Comparison of ENCODE assay signal across 8 cellular contexts in genomic region chr7:49791089-49791741, GRCh38. TPM values are rescaled to one million over a fixed set of nuclear protein-coding genes. Genes with fewer than 3 reads are reported as not detected.
DNase-seq lines count a peak whose midpoint lies in the region; ATAC-seq and TF ChIP-seq lines count a peak whose summit lies in the region.

No MANE protein-coding gene starts in this region.

- no peaks in the 10 kb centered on the region for H3K36me3 Mint-ChIP-seq in stimulated activated effector memory CD8-positive, alpha-beta T cell treated with anti-CD3 and anti-CD28 coated beads, Interleukin-12 subunit alpha, Interleukin-12 subunit beta, amount 100 ng/mL, for 72 hours
- H3K36me3 Mint-ChIP-seq in immature natural killer cell = no peaks in the 10 kb centered on the region

- DNase-seq in NCI-H1694 treated with DMSO at 0.1 percent for 48 hours (lab: John Stamatoyannopoulos, UW) (peak; percentile 4), NCI-H1694 (lab: John Stamatoyannopoulos, UW) (no peak), HAP-1 (ENCODE audit: low spot score in 2 of 2) (peak; percentile 50 to 56), NB4 (ENCODE audit: low read depth) (peak; percentile 58), epithelial cell of proximal tubule (ENCODE audit: low read depth) (no peak), immature natural killer cell (no peak)
- DNase-seq in stimulated activated effector memory CD8-positive, alpha-beta T cell treated with anti-CD3 and anti-CD28 coated beads, Interleukin-12 subunit alpha, Interleukin-12 subunit beta, amount 100 ng/mL, for 72 hours (ENCODE audit: low spot score in 2 of 2) = no peak

- H3K36me3 ChIP-seq in HAP-1 (replicated peaks) (no peaks in the 10 kb centered on the region), gastroesophageal sphincter (no peaks in the 10 kb centered on the region)

- TF ChIP-seq POLR2A in NB4 (IDR thresholded peaks at IDR 0.05; ENCODE audit: extremely low read depth, insufficient read length) = no peak
- no peak for TF ChIP-seq POLR2A in gastroesophageal sphincter (IDR thresholded peaks at IDR 0.05)

- no peak overlapping the region for H3K27ac Mint-ChIP-seq in stimulated activated effector memory CD8-positive, alpha-beta T cell treated with anti-CD3 and anti-CD28 coated beads, Interleukin-12 subunit alpha, Interleukin-12 subunit beta, amount 100 ng/mL, for 72 hours
- H3K27ac Mint-ChIP-seq in immature natural killer cell = no peak overlapping the region

- ATAC-seq in stimulated activated effector memory CD8-positive, alpha-beta T cell treated with anti-CD3 and anti-CD28 coated beads, Interleukin-12 subunit alpha, Interleukin-12 subunit beta, amount 100 ng/mL, for 72 hours = peak; percentile 8
- ATAC-seq in gastroesophageal sphincter = no peak

- peaks cover 0 to 5% (median 1%) of the 10 kb centered on the region in 3 donors for H3K27me3 Mint-ChIP-seq in immature natural killer cell (ENCODE audit: low read depth in 3 of 3)

- H3K9me3 ChIP-seq in HAP-1 (no peaks in the 10 kb centered on the region), gastroesophageal sphincter (no peaks in the 10 kb centered on the region)

- peaks cover 9% of the 10 kb centered on the region for H3K9me3 Mint-ChIP-seq in stimulated activated effector memory CD8-positive, alpha-beta T cell treated with anti-CD3 and anti-CD28 coated beads, Interleukin-12 subunit alpha, Interleukin-12 subunit beta, amount 100 ng/mL, for 72 hours
- peaks cover 0 to 8% (median 2%) of the 10 kb centered on the region in 6 donors for H3K9me3 Mint-ChIP-seq in immature natural killer cell

- H3K4me1 Mint-ChIP-seq in stimulated activated effector memory CD8-positive, alpha-beta T cell treated with anti-CD3 and anti-CD28 coated beads, Interleukin-12 subunit alpha, Interleukin-12 subunit beta, amount 100 ng/mL, for 72 hours = no peaks in the 10 kb centered on the region
- H3K4me1 Mint-ChIP-seq in immature natural killer cell = peaks cover 0 to 1% of the 10 kb centered on the region in 2 donors

- in situ Hi-C loops in HAP-1 (cut with MboI; ENCODE audit: low sequenced_read_pairs) = loop anchor here (25.0 kb wide), 1 partner anchor 804 kb away; no protein-coding TSS in a partner anchor

- 13 to 35% methylated on average over 7 of the region's 7 CpGs for WGBS in gastroesophageal sphincter (ENCODE audit: low coverage in 1 of 2), 2 donors

- no peak overlapping the region for H3K27ac ChIP-seq in gastroesophageal sphincter

- H3K27me3 ChIP-seq in HAP-1 (ENCODE audit: low read depth) (no peaks in the 10 kb centered on the region), gastroesophageal sphincter (peaks cover 15% of the 10 kb centered on the region)

- no peak for TF ChIP-seq EP300 in gastroesophageal sphincter (IDR thresholded peaks at IDR 0.05)

- no peak overlapping the region for H3K4me3 Mint-ChIP-seq in stimulated activated effector memory CD8-positive, alpha-beta T cell treated with anti-CD3 and anti-CD28 coated beads, Interleukin-12 subunit alpha, Interleukin-12 subunit beta, amount 100 ng/mL, for 72 hours
- H3K4me3 Mint-ChIP-seq in immature natural killer cell = no peak overlapping the region

- H3K4me1 ChIP-seq in HAP-1 (no peaks in the 10 kb centered on the region; the same call in 1 of the 2 replicates), gastroesophageal sphincter (no peaks in the 10 kb centered on the region)

- TF ChIP-seq CTCF in NB4 (IDR thresholded peaks at IDR 0.05; ENCODE audit: low read depth, low read length) (peak; percentile 60), epithelial cell of proximal tubule (conservative IDR thresholded peaks at IDR 0.05; ENCODE audit: low read depth, low read length) (peak; percentile 60), gastroesophageal sphincter (IDR thresholded peaks at IDR 0.05) (peak in 1 of 4 experiments; percentile 21)

- H3K4me3 ChIP-seq in HAP-1 (no peak overlapping the region), NB4 (ENCODE audit: low read depth, low read length) (no peak overlapping the region), epithelial cell of proximal tubule (ENCODE audit: low read depth, low read length) (no peak overlapping the region), gastroesophageal sphincter (no peak overlapping the region)

RNA-seq across cellular contexts. Expression of gene VWC2, which starts 17.8 kb away (rescaled TPM):
- total RNA-seq in epithelial cell of proximal tubule = not detected in 2 replicates
- total RNA-seq in gastroesophageal sphincter = under 1 TPM in 2 of 4 donors, not detected in 2; 0.08 to 0.13 TPM
- polyA plus RNA-seq in immature natural killer cell = not detected

Comparison
In these comparisons a context has a peak if more than half of its experiments do, and no peak if none do; other contexts are left out.
1. DNase-seq: peak in NCI-H1694 treated with DMSO at 0.1 percent for 48 hours (single experiment), HAP-1 (2 of 2) and NB4 (single experiment); none in NCI-H1694 (single experiment), epithelial cell of proximal tubule (single experiment), stimulated activated effector memory CD8-positive, alpha-beta T cell treated with anti-CD3 and anti-CD28 coated beads, Interleukin-12 subunit alpha, Interleukin-12 subunit beta, amount 100 ng/mL, for 72 hours (0 of 2) and immature natural killer cell (0 of 3).